8 cellular contexts compared by ENCODE assay signal in genomic region chr9:92964981-92965758, GRCh38. TPM values are rescaled to one million over a fixed set of nuclear protein-coding genes. Genes with fewer than 3 reads are reported as not detected.
A peak's percentile ranks its signal among the peaks of the same experiment; 100 is the strongest.
DNase-seq lines count a peak whose midpoint lies in the region; ATAC-seq and TF ChIP-seq lines count a peak whose summit lies in the region.

No MANE protein-coding gene starts in this region.

- peak overlapping the region; percentile 99 for H3K4me3 Mint-ChIP-seq in activated naive CD8-positive, alpha-beta T cell
- H3K4me3 Mint-ChIP-seq in natural killer cell treated with Interleukin-12 subunit alpha and Interleukin-12 subunit beta and Interleukin-15 and Interleukin-18, amount 100 ng/mL, for 72 hours, result peak overlapping the region; percentile 94
- no peak overlapping the region for H3K4me3 Mint-ChIP-seq in nephron progenitor cell

- in situ Hi-C loops in KBM-7 (cut with MboI; ENCODE audit: low pct_unique_long_range_greater_than_20kb, low sequenced_read_pairs), result no loop called here

- peaks cover 8% of the 10 kb centered on the region for H3K36me3 Mint-ChIP-seq in activated naive CD8-positive, alpha-beta T cell
- peaks cover 10% of the 10 kb centered on the region for H3K36me3 Mint-ChIP-seq in natural killer cell treated with Interleukin-12 subunit alpha and Interleukin-12 subunit beta and Interleukin-15 and Interleukin-18, amount 100 ng/mL, for 72 hours
- no peaks in the 10 kb centered on the region for H3K36me3 Mint-ChIP-seq in nephron progenitor cell (ENCODE audit: low read depth)

- H3K27ac Mint-ChIP-seq in activated naive CD8-positive, alpha-beta T cell, result peak overlapping the region; percentile 100
- peak overlapping the region; percentile 93 to 98 for H3K27ac Mint-ChIP-seq in natural killer cell treated with Interleukin-12 subunit alpha and Interleukin-12 subunit beta and Interleukin-15 and Interleukin-18, amount 100 ng/mL, for 72 hours
- H3K27ac Mint-ChIP-seq in nephron progenitor cell, result no peak overlapping the region

- ATAC-seq in natural killer cell treated with Interleukin-12 subunit alpha and Interleukin-12 subunit beta and Interleukin-15 and Interleukin-18, amount 100 ng/mL, for 72 hours, result peak; percentile 52 to 58
- no peak for ATAC-seq in GM21717 (IDR thresholded peaks at IDR 0.05; ENCODE audit: unreplicated experiment)

- peak overlapping the region; percentile 72; the same call in 1 of the 2 replicates for H3K4me3 ChIP-seq in GM08714 (ENCODE audit: low read length)

- TF ChIP-seq CTCF in nephron progenitor cell (IDR thresholded peaks at IDR 0.05), result no peak

- peaks cover 68% of the 10 kb centered on the region for H3K4me1 Mint-ChIP-seq in activated naive CD8-positive, alpha-beta T cell (ENCODE audit: low read depth)
- peaks cover 70 to 75% of the 10 kb centered on the region in 2 donors for H3K4me1 Mint-ChIP-seq in natural killer cell treated with Interleukin-12 subunit alpha and Interleukin-12 subunit beta and Interleukin-15 and Interleukin-18, amount 100 ng/mL, for 72 hours (ENCODE audit: low read depth in 2 of 2)
- peaks cover 43% of the 10 kb centered on the region for H3K4me1 Mint-ChIP-seq in nephron progenitor cell

- no peaks in the 10 kb centered on the region for H3K27me3 Mint-ChIP-seq in activated naive CD8-positive, alpha-beta T cell
- no peaks in the 10 kb centered on the region for H3K27me3 Mint-ChIP-seq in natural killer cell treated with Interleukin-12 subunit alpha and Interleukin-12 subunit beta and Interleukin-15 and Interleukin-18, amount 100 ng/mL, for 72 hours
- peaks cover 4% of the 10 kb centered on the region for H3K27me3 Mint-ChIP-seq in nephron progenitor cell (ENCODE audit: low read depth, poor library complexity)

- H3K9me3 Mint-ChIP-seq in activated naive CD8-positive, alpha-beta T cell (ENCODE audit: low read depth), result no peaks in the 10 kb centered on the region
- H3K9me3 Mint-ChIP-seq in natural killer cell treated with Interleukin-12 subunit alpha and Interleukin-12 subunit beta and Interleukin-15 and Interleukin-18, amount 100 ng/mL, for 72 hours, result peaks cover 6% of the 10 kb centered on the region
- peaks cover 7% of the 10 kb centered on the region for H3K9me3 Mint-ChIP-seq in nephron progenitor cell

- peak; percentile 49 for DNase-seq in KBM-7
- peak; percentile 77 for DNase-seq in natural killer cell treated with Interleukin-12 subunit alpha and Interleukin-12 subunit beta and Interleukin-15 and Interleukin-18, amount 100 ng/mL, for 72 hours (ENCODE audit: low spot score)
- no peak for DNase-seq in effector CD4-positive, alpha-beta T cell
- no peak for DNase-seq in nephron progenitor cell
- no peak for DNase-seq in NCI-H82 treated with DMSO at 0.1 percent for 48 hours (lab: John Stamatoyannopoulos, UW; ENCODE audit: unreplicated experiment)

RNA-seq across cellular contexts. Expression of gene FGD3, which starts 17.8 kb away (rescaled TPM):
- 10 to 100 TPM; 42.0 to 43.3 TPM for total RNA-seq in natural killer cell treated with Interleukin-12 subunit alpha and Interleukin-12 subunit beta and Interleukin-15 and Interleukin-18, amount 100 ng/mL, for 72 hours

Comparison
In these comparisons a context has a peak if more than half of its experiments do, and no peak if none do; other contexts are left out.
1. DNase-seq: peak in KBM-7 (single experiment) and natural killer cell treated with Interleukin-12 subunit alpha and Interleukin-12 subunit beta and Interleukin-15 and Interleukin-18, amount 100 ng/mL, for 72 hours (single experiment); none in effector CD4-positive, alpha-beta T cell (single experiment), nephron progenitor cell (single experiment) and NCI-H82 treated with DMSO at 0.1 percent for 48 hours (single experiment).